8 cellular contexts compared by ENCODE assay signal in genomic region chr22:36853407-36854099, GRCh38. TPM values are rescaled to one million over a fixed set of nuclear protein-coding genes. Genes with fewer than 3 reads are reported as not detected.
DNase-seq lines count a peak whose midpoint lies in the region; ATAC-seq and TF ChIP-seq lines count a peak whose summit lies in the region.

No MANE protein-coding gene starts in this region.

- H3K27me3 Mint-ChIP-seq in IgD-negative memory B cell: peaks cover under 1% of the 10 kb centered on the region

- peak in 1 of 3 experiments; percentile 16 for TF ChIP-seq CTCF in vagina (IDR thresholded peaks at IDR 0.05)

- H3K27me3 ChIP-seq in adipocyte (replicated peaks; ENCODE audit: control insufficient read depth, insufficient read depth, low read length) (peaks cover 39% of the 10 kb centered on the region), vagina (no peaks in the 10 kb centered on the region)

- DNase-seq in DMS153 (lab: John Stamatoyannopoulos, UW) (peak; percentile 60), T-helper 2 cell (peak; percentile 60 to 88 (median 82)), adipocyte (ENCODE audit: low read depth) (peak; percentile 52), iris pigment epithelial cell (ENCODE audit: low read depth) (peak; percentile 71), vagina (ENCODE audit: extremely low spot score in 2 of 2) (no peak)
- DNase-seq in stimulated activated CD4-positive, alpha-beta T cell treated with anti-CD3 and anti-CD28 coated beads, Interleukin-2, amount 100 ng/mL, for 24 hours: peak; percentile 91 to 93

- H3K36me3 Mint-ChIP-seq in IgD-negative memory B cell: no peaks in the 10 kb centered on the region

- H3K4me3 ChIP-seq in adipocyte (ENCODE audit: low read length) (peak overlapping the region; percentile 46), vagina (no peak overlapping the region)

- no peak for TF ChIP-seq POLR2A in vagina (IDR thresholded peaks at IDR 0.05)

- peak overlapping the region in 2 of 4 donors; percentile 47 to 63 for H3K4me3 Mint-ChIP-seq in IgD-negative memory B cell

- H3K4me1 Mint-ChIP-seq in IgD-negative memory B cell: peaks cover 7 to 14% (median 9%) of the 10 kb centered on the region in 3 donors

- peaks cover 0 to 2% (median 0%) of the 10 kb centered on the region in 3 donors for H3K9me3 Mint-ChIP-seq in IgD-negative memory B cell

- no peak overlapping the region for H3K27ac ChIP-seq in vagina

- H3K27ac Mint-ChIP-seq in IgD-negative memory B cell: peak overlapping the region in 2 of 3 donors; percentile 55 to 91

- ATAC-seq in GM21786 (IDR thresholded peaks at IDR 0.05; ENCODE audit: unreplicated experiment): no peak

- H3K4me1 ChIP-seq in adipocyte (ENCODE audit: control insufficient read depth, insufficient read depth, low read length) (peaks cover 14% of the 10 kb centered on the region), vagina (peaks cover 14% of the 10 kb centered on the region)

- H3K9me3 ChIP-seq in adipocyte (ENCODE audit: control insufficient read depth, low read length) (peaks cover 6% of the 10 kb centered on the region), vagina (no peaks in the 10 kb centered on the region)

- intact Hi-C loops in vagina (cut with DNase I): no loop called here

- H3K9ac ChIP-seq in adipocyte (ENCODE audit: low read length): no peak overlapping the region

- H3K36me3 ChIP-seq in adipocyte (ENCODE audit: control insufficient read depth, insufficient read depth, low read length, severe bottlenecking): no peaks in the 10 kb centered on the region
- no peaks in the 10 kb centered on the region for H3K36me3 ChIP-seq in vagina

RNA-seq across cellular contexts. Expression of gene NCF4, which starts 7.3 kb away (rescaled TPM):
- polyA plus RNA-seq in IgD-negative memory B cell: 121 TPM
- 37.6 TPM for total RNA-seq in vagina

RNA-seq across cellular contexts. Expression of gene PVALB, which starts 36.7 kb away (rescaled TPM):
- not detected for polyA plus RNA-seq in IgD-negative memory B cell
- total RNA-seq in vagina: not detected

RNA-seq across cellular contexts. Expression of gene CSF2RB, which starts 59.9 kb away (rescaled TPM):
- polyA plus RNA-seq in IgD-negative memory B cell: 17.6 TPM
- total RNA-seq in vagina: 4.2 TPM

Comparison
In these comparisons a context has a peak if more than half of its experiments do, and no peak if none do; other contexts are left out.
1. DNase-seq: peak in DMS153 (single experiment), T-helper 2 cell (5 of 5), adipocyte (single experiment), iris pigment epithelial cell (single experiment) and stimulated activated CD4-positive, alpha-beta T cell treated with anti-CD3 and anti-CD28 coated beads, Interleukin-2, amount 100 ng/mL, for 24 hours (2 of 2); none in vagina (0 of 2).